In genomic region chr19:1746401-1747284, GRCh38 we compare ENCODE assay signal across 10 cellular contexts. TPM values are rescaled to one million over a fixed set of nuclear protein-coding genes. Genes with fewer than 3 reads are reported as not detected.
DNase-seq lines count a peak whose midpoint lies in the region; ATAC-seq and TF ChIP-seq lines count a peak whose summit lies in the region.
"Had no signal": no experiment of that assay in that cellular context is flagged by ENCODE, and none has a peak within 500 bp of the region (broad histone marks: within the 10 kb centered on the region; RNA-seq: fewer than 3 reads in every experiment).

No MANE protein-coding gene starts in this region.

- H3K79me2 ChIP-seq in osteoblast (ENCODE audit: insufficient read depth, low read length): no peaks in the 10 kb centered on the region

- no peak overlapping the region for H2AFZ ChIP-seq in osteoblast (ENCODE audit: low read length)

- peaks cover 13% of the 10 kb centered on the region for H3K4me1 ChIP-seq in osteoblast (ENCODE audit: insufficient read depth, low read length)

- H3K36me3 ChIP-seq in osteoblast (ENCODE audit: insufficient read depth, low read length): no peaks in the 10 kb centered on the region

- peak overlapping the region; percentile 55 for H3K4me2 ChIP-seq in osteoblast (ENCODE audit: insufficient read depth, low read length)

- peaks cover 4% of the 10 kb centered on the region for H4K20me1 ChIP-seq in osteoblast (ENCODE audit: insufficient read depth, low read length)

- no peak overlapping the region for H3K27ac ChIP-seq in osteoblast (ENCODE audit: low read depth, low read length)

- H3K4me3 ChIP-seq in cardiac fibroblast (replicated peaks in 1 of 2; ENCODE audit: low read depth in 2 of 2, low read length in 2 of 2) (no peak overlapping the region), osteoblast (ENCODE audit: insufficient read depth, low read length) (no peak overlapping the region)

- no peaks in the 10 kb centered on the region for H3K9me3 ChIP-seq in osteoblast (ENCODE audit: low read depth, low read length)

- H3K27me3 ChIP-seq in osteoblast (ENCODE audit: insufficient read depth, low read length): peaks cover 59% of the 10 kb centered on the region

- TF ChIP-seq CTCF in cardiac fibroblast (IDR thresholded peaks at IDR 0.05; ENCODE audit: low read depth, low read length) (no peak), osteoblast (IDR thresholded peaks at IDR 0.05; ENCODE audit: extremely low read depth, low read depth, low read length) (no peak)

- ATAC-seq in HG03432 (IDR thresholded peaks at IDR 0.05; ENCODE audit: unreplicated experiment) (no peak), HG03139 (IDR thresholded peaks at IDR 0.05; ENCODE audit: unreplicated experiment) (no peak)

- DNase-seq in DMS53 (lab: John Stamatoyannopoulos, UW) (peak; percentile 54), DMS53 treated with DMSO at 0.1 percent for 48 hours (lab: John Stamatoyannopoulos, UW; ENCODE audit: unreplicated experiment) (no peak), Kasumi-1 (lab: John Stamatoyannopoulos, UW) (peak; percentile 5 to 21), cardiac fibroblast (ENCODE audit: low read depth in 2 of 2) (peak; percentile 44 to 63), osteoblast (ENCODE audit: insufficient read length, low spot score, missing footprints) (peak; percentile 95), NCI-H774 (lab: John Stamatoyannopoulos, UW) (no peak)
- DNase-seq: 8988T, NCI-H187 treated with DMSO at 0.1 percent for 48 hours had no signal

RNA-seq across cellular contexts. Expression of gene ONECUT3, which starts 6.7 kb away (rescaled TPM):
- not detected in 2 replicates for total RNA-seq in osteoblast

Comparison
In these comparisons a context has a peak if more than half of its experiments do, and no peak if none do; other contexts are left out.
1. DNase-seq: peak in DMS53 (single experiment), Kasumi-1 (2 of 2), cardiac fibroblast (2 of 2) and osteoblast (single experiment); none in DMS53 treated with DMSO at 0.1 percent for 48 hours (single experiment) and NCI-H774 (single experiment).